In the genomic region with DNA sequence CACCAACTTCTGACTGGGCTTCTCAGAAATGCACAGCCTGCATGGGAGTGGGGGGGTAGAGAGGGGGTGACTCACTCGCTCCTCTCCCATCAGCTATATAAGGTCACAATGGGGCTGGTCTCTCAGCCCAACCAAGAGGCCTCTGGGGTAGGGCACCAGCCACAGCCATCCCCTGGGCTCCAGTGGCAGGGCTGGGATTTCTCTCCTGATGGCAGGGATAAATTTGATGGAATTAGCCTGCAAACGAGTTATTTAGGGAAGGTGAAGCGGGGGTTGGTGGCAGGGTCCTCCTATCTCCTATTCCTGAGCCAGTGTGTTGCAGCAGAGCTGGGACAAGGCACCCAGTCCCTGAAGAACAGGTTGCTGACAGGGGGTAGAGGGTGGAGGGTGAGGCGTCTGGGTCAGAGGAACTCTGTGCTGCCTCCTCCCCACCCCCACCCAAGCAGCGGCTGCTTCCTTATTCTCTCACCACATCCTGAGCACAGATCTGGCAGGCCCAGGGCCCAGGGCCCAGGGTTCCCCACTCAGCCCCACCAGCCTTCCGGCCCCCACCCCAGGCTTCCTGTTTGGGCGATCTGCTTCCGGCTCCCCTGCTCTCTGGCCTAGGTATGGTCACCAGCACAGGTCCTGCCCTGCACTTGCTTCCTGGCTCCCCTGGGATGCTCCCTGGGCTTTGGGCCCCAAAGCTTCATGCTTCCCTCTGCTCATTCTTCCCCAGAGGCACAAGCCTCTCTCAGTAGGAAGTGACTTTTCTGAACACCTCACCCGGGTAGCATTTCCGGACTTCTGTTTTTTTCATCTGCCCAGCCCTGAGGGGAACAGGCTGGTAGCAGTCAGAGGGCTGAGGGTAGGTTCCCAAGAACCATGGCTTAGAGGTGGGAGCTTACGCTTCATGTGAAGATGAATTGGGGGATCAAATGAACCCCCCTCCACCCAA, we compare ENCODE assay signal across 8 cellular contexts. TPM values are rescaled to one million over a fixed set of nuclear protein-coding genes. Genes with fewer than 3 reads are reported as not detected.
DNase-seq lines count a peak whose midpoint lies in the region; ATAC-seq, FAIRE-seq and TF ChIP-seq lines count a peak whose summit lies in the region.

No MANE protein-coding gene starts in this region.

- H3K4me3 Mint-ChIP-seq in T-helper 1 cell treated with Interleukin-12 subunit alpha and Interleukin-12 subunit beta and Interleukin-4 antibody, amounts not matched to agents 30 μg/mL and 1 μg/mL, for 36 hours = peak overlapping the region; percentile 100

- TF ChIP-seq POLR2A in A549 (IDR thresholded peaks at IDR 0.05; ENCODE audit: low read length) (peak; percentile 29; the same call in 1 of the 2 replicates), GM19193 (IDR thresholded peaks at IDR 0.05; ENCODE audit: extremely low read depth, insufficient read depth, insufficient read length) (peak; percentile 82)

- H3K27ac Mint-ChIP-seq in T-helper 1 cell treated with Interleukin-12 subunit alpha and Interleukin-12 subunit beta and Interleukin-4 antibody, amounts not matched to agents 30 μg/mL and 1 μg/mL, for 36 hours = peak overlapping the region; percentile 94

- no peaks in the 10 kb centered on the region for H3K27me3 Mint-ChIP-seq in T-helper 1 cell treated with Interleukin-12 subunit alpha and Interleukin-12 subunit beta and Interleukin-4 antibody, amounts not matched to agents 30 μg/mL and 1 μg/mL, for 36 hours (ENCODE audit: low read depth)

- no peak for TF ChIP-seq RAD21 in A549 (conservative IDR thresholded peaks at IDR 0.05 in 1 of 2, IDR thresholded peaks at IDR 0.05 in 1 of 2)

- no peaks in the 10 kb centered on the region for H3K9me3 ChIP-seq in A549

- H3K9me3 Mint-ChIP-seq in T-helper 1 cell treated with Interleukin-12 subunit alpha and Interleukin-12 subunit beta and Interleukin-4 antibody, amounts not matched to agents 30 μg/mL and 1 μg/mL, for 36 hours = no peaks in the 10 kb centered on the region

- no peak for FAIRE-seq in A549 (lab: Jason Lieb, UNC)

- POLR2A ChIA-PET in A549 (lab: Yijun Ruan, JAX) = interaction anchor here (1.0 to 1.6 kb wide), 3 partner anchors 25 to 39 kb away, joined by 3 to 4 read pairs (median 3); a partner anchor contains a TSS

- DNase-seq in A549 (ENCODE audit: low read depth in 1 of 2, low spot score in 1 of 2) (peak; percentile 41 to 55), amniotic epithelial cell (ENCODE audit: low read depth) (peak; percentile 92), hepatic stellate cell (ENCODE audit: low spot score) (peak; percentile 95), retinal pigment epithelial cell (ENCODE audit: low read depth) (no peak), NCI-H446 treated with DMSO at 0.1 percent for 48 hours (lab: John Stamatoyannopoulos, UW) (no peak)

- H3K4me3 ChIP-seq in A549 (peak overlapping the region; percentile 84), retinal pigment epithelial cell (ENCODE audit: low read length) (peak overlapping the region; percentile 51)

- H3K4me1 Mint-ChIP-seq in T-helper 1 cell treated with Interleukin-12 subunit alpha and Interleukin-12 subunit beta and Interleukin-4 antibody, amounts not matched to agents 30 μg/mL and 1 μg/mL, for 36 hours (ENCODE audit: low read depth) = peaks cover 23% of the 10 kb centered on the region

- TF ChIP-seq CTCF in A549 (IDR thresholded peaks at IDR 0.05) (no peak), retinal pigment epithelial cell (conservative IDR thresholded peaks at IDR 0.05; ENCODE audit: low read depth, low read length) (no peak)

- H3K4me1 ChIP-seq in A549 = peaks cover 54% of the 10 kb centered on the region

- H3K4me2 ChIP-seq in A549 = peak overlapping the region; percentile 79

- WGBS in A549 (ENCODE audit: missing lambda C conversion rate) = 23% methylated on average over 6 of the region's 11 CpGs

- CTCF ChIA-PET in A549 (lab: Yijun Ruan, JAX) = interaction anchor here (1.6 to 17.1 kb wide), 3 partner anchors 9 to 194 kb away, joined by 4 to 539 read pairs (median 11); a partner anchor contains a TSS

- TF ChIP-seq EP300 in A549 (IDR thresholded peaks at IDR 0.05) = no peak

- peaks cover 62% of the 10 kb centered on the region for H3K36me3 Mint-ChIP-seq in T-helper 1 cell treated with Interleukin-12 subunit alpha and Interleukin-12 subunit beta and Interleukin-4 antibody, amounts not matched to agents 30 μg/mL and 1 μg/mL, for 36 hours (ENCODE audit: low read depth)

- ATAC-seq in A549 = peak; percentile 31 to 44; a peak in 5 of 6 replicates
- peak; percentile 44 for ATAC-seq in HG03460 (IDR thresholded peaks at IDR 0.05; ENCODE audit: unreplicated experiment)

- peak overlapping the region; percentile 83 to 99 for H3K27ac ChIP-seq in A549

TF ChIP-seq in A549, 52 proteins besides CTCF, POLR2A, EP300 and RAD21:
- TF ChIP-seq FOSL2 (IDR thresholded peaks at IDR 0.05) (no peak), FOSL2 (CRISPR knock-in tag; IDR thresholded peaks at IDR 0.05) (peak; percentile 75), CBX8 (IDR thresholded peaks at IDR 0.05) (no peak), ESRRA (IDR thresholded peaks at IDR 0.05; ENCODE audit: borderline replicate concordance, low read length) (no peak)

RNA-seq across cellular contexts. Expression of a gene that starts 4.0 kb away (rescaled TPM):
- polyA plus RNA-seq in A549 (2011; rRNA removed) = 20.6 and 25.4 TPM in 2 replicates
- polyA plus RNA-seq in A549 (2012; cell fraction: cytosol; rRNA removed) = 16.7 and 21.3 TPM in 2 replicates
- 20.2 and 24.1 TPM in 2 replicates for polyA plus RNA-seq in A549 (2012; cell fraction: nucleus; rRNA removed)
- polyA plus RNA-seq in A549 (2017; fragmentation: RNase III; extraction: RNeasy Plus Mini Kit Qiagen cat#74134 plus additional on column Dnase treatment) = 16.2 to 17.7 TPM (median 17.1 TPM) in 3 replicates
- 19.1 and 22.1 TPM in 2 replicates for polyA minus RNA-seq in A549 (2011; rRNA and poly(A)+ RNA removed)

RNA-seq across cellular contexts. Expression of a gene that starts 8.3 kb away (rescaled TPM):
- polyA plus RNA-seq in A549 (2011; rRNA removed) = 11.3 and 12.4 TPM in 2 replicates
- polyA plus RNA-seq in A549 (2012; cell fraction: cytosol; rRNA removed) = 21.7 and 24.8 TPM in 2 replicates
- polyA plus RNA-seq in A549 (2012; cell fraction: nucleus; rRNA removed) = 22.2 and 23.8 TPM in 2 replicates
- 13.0 to 14.5 TPM (median 13.0 TPM) in 3 replicates for polyA plus RNA-seq in A549 (2017; fragmentation: RNase III; extraction: RNeasy Plus Mini Kit Qiagen cat#74134 plus additional on column Dnase treatment)
- polyA minus RNA-seq in A549 (2011; rRNA and poly(A)+ RNA removed) = 11.7 and 12.7 TPM in 2 replicates

RNA-seq across cellular contexts. Expression of a gene that starts 9.6 kb away (rescaled TPM):
- polyA plus RNA-seq in A549 (2011; rRNA removed) (31.3 and 31.6 TPM in 2 replicates), A549 (2017; fragmentation: RNase III; extraction: RNeasy Plus Mini Kit Qiagen cat#74134 plus additional on column Dnase treatment) (27.7 to 31.6 TPM (median 30.3 TPM) in 3 replicates)
- 37.0 and 37.5 TPM in 2 replicates for polyA plus RNA-seq in A549 (2012; cell fraction: cytosol; rRNA removed)
- polyA plus RNA-seq in A549 (2012; cell fraction: nucleus; rRNA removed) = 79.7 and 94.4 TPM in 2 replicates
- polyA minus RNA-seq in A549 (2011; rRNA and poly(A)+ RNA removed) = 39.6 and 40.0 TPM in 2 replicates

RNA-seq across cellular contexts. Expression of a gene that starts 34.6 kb away (rescaled TPM):
- polyA plus RNA-seq in A549 (2011; rRNA removed) = 8.2 and 13.3 TPM in 2 replicates
- polyA plus RNA-seq in A549 (2012; cell fraction: cytosol; rRNA removed) = 8.4 and 10.3 TPM in 2 replicates
- 29.8 and 46.1 TPM in 2 replicates for polyA plus RNA-seq in A549 (2012; cell fraction: nucleus; rRNA removed)
- polyA plus RNA-seq in A549 (2017; fragmentation: RNase III; extraction: RNeasy Plus Mini Kit Qiagen cat#74134 plus additional on column Dnase treatment) = 14.9 to 21.4 TPM (median 16.5 TPM) in 3 replicates
- 18.4 and 19.4 TPM in 2 replicates for polyA minus RNA-seq in A549 (2011; rRNA and poly(A)+ RNA removed)

RNA-seq across cellular contexts. Expression of a gene that starts 35.5 kb away (rescaled TPM):
- polyA plus RNA-seq in A549 (2011; rRNA removed) = 7.5 and 9.2 TPM in 2 replicates
- polyA plus RNA-seq in A549 (2012; cell fraction: cytosol; rRNA removed) = 15.7 and 16.9 TPM in 2 replicates
- 30.3 and 36.4 TPM in 2 replicates for polyA plus RNA-seq in A549 (2012; cell fraction: nucleus; rRNA removed)
- 11.4 to 12.6 TPM (median 11.7 TPM) in 3 replicates for polyA plus RNA-seq in A549 (2017; fragmentation: RNase III; extraction: RNeasy Plus Mini Kit Qiagen cat#74134 plus additional on column Dnase treatment)
- 11.7 and 15.0 TPM in 2 replicates for polyA minus RNA-seq in A549 (2011; rRNA and poly(A)+ RNA removed)

Comparison
In these comparisons a context has a peak if more than half of its experiments do, and no peak if none do; other contexts are left out.
1. DNase-seq: peak in A549 (2 of 2), amniotic epithelial cell (single experiment) and hepatic stellate cell (single experiment); none in retinal pigment epithelial cell (single experiment) and NCI-H446 treated with DMSO at 0.1 percent for 48 hours (single experiment).